Comparison of ENCODE assay signal across 20 cellular contexts in genomic region chr18:62551972-62552513, GRCh38. TPM values are rescaled to one million over a fixed set of nuclear protein-coding genes. Genes with fewer than 3 reads are reported as not detected.
A peak's percentile ranks its signal among the peaks of the same experiment; 100 is the strongest.
DNase-seq lines count a peak whose midpoint lies in the region; ATAC-seq, FAIRE-seq and TF ChIP-seq lines count a peak whose summit lies in the region.
"Had no signal": no experiment of that assay in that cellular context is flagged by ENCODE, and none has a peak within 500 bp of the region (broad histone marks: within the 10 kb centered on the region; RNA-seq: fewer than 3 reads in every experiment).

No MANE protein-coding gene starts in this region.

- 94% methylated on average over 4 of the region's 4 CpGs for WGBS in HepG2 (ENCODE audit: low lambda C conversion rate)
- WGBS in right lobe of liver (ENCODE audit: insufficient coverage, low coverage, low lambda C conversion rate, missing lambda C conversion rate): no CpG with 5 or more reads among the region's 4 CpGs

- in situ Hi-C loops in HepG2 (cut with HindIII; ENCODE audit: extremely low pct_ligation_motif_present, low pct_unique_long_range_greater_than_20kb): no loop called here

- peaks cover 28 to 86% of the 10 kb centered on the region in 2 experiments for H3K36me3 ChIP-seq in HepG2 (replicated peaks in 1 of 2; ENCODE audit: control insufficient read depth in 1 of 2, insufficient read depth in 2 of 2, low read length in 2 of 2)
- peaks cover 0 to 73% (median 20%) of the 10 kb centered on the region in 4 donors for H3K36me3 ChIP-seq in right lobe of liver

- H3K9me3 ChIP-seq in HepG2 (ENCODE audit: low read length) (no peaks in the 10 kb centered on the region), right lobe of liver (no peaks in the 10 kb centered on the region)
- H3K9me3 ChIP-seq: BLaER1, HAP-1 had no signal

- H3K4me3 ChIP-seq in HepG2 (replicated peaks in 1 of 3; ENCODE audit: insufficient read depth in 1 of 3, low read depth in 2 of 3, low read length in 3 of 3) (no peak overlapping the region), right lobe of liver (no peak overlapping the region)
- H3K4me3 ChIP-seq: BLaER1, HAP-1 had no signal

- BruUV-seq in HepG2 (replicated peaks; lab: Mats Ljungman, UMichigan): no TSS peak

- TF ChIP-seq CTCF in HepG2 (CRISPR knock-in tag; IDR thresholded peaks at IDR 0.05): no peak
- TF ChIP-seq CTCF in right lobe of liver (IDR thresholded peaks at IDR 0.05): no peak

- H3K4me1 ChIP-seq in HepG2 (ENCODE audit: insufficient read depth, low read length) (no peaks in the 10 kb centered on the region), right lobe of liver (no peaks in the 10 kb centered on the region)
- H3K4me1 ChIP-seq: HAP-1 had no signal

- ATAC-seq in HepG2 (peak; percentile 19; the same call in 2 of the 3 replicates), right lobe of liver (no peak), GM21423 (IDR thresholded peaks at IDR 0.05; ENCODE audit: unreplicated experiment) (no peak), GM21619 (IDR thresholded peaks at IDR 0.05; ENCODE audit: unreplicated experiment) (no peak)
- no peak for ATAC-seq in central memory CD8-positive, alpha-beta T cell (replicated peaks; ENCODE audit: extremely low read depth, poor library complexity, severe bottlenecking)

- H3K4me1 Mint-ChIP-seq in activated T-cell treated with anti-CD3 and anti-CD28 coated beads, Interleukin-2, amount 50 U/mL, for 24 hours (ENCODE audit: low read depth): peaks cover 32% of the 10 kb centered on the region
- peaks cover 33% of the 10 kb centered on the region for H3K4me1 Mint-ChIP-seq in central memory CD8-positive, alpha-beta T cell

- TF ChIP-seq EP300 in HepG2 (IDR thresholded peaks at IDR 0.05; ENCODE audit: low read depth in 2 of 2, low read length in 2 of 2) (no peak), HepG2 (CRISPR knock-in tag; IDR thresholded peaks at IDR 0.05; ENCODE audit: borderline replicate concordance) (no peak)

- no peak for DNase-seq in activated T-cell treated with anti-CD3 and anti-CD28 coated beads, Interleukin-2, amount 50 U/mL, for 24 hours
- no peak for DNase-seq in activated T-cell treated with anti-CD3 and anti-CD28 coated beads, Interleukin-2, amount 50 U/mL, for 1 hour
- no peak for DNase-seq in HepG2 (ENCODE audit: low spot score)
- DNase-seq in right lobe of liver: no peak
- DNase-seq in central memory CD8-positive, alpha-beta T cell (ENCODE audit: low spot score in 2 of 2): no peak
- DNase-seq in GM19239 (ENCODE audit: insufficient read length, low spot score): no peak
- DNase-seq: 8988T; CD8-positive, alpha-beta memory T cell; COR-L47; IMR-90; KBM-7 had no signal

- H3K27me3 ChIP-seq in HepG2 (ENCODE audit: control insufficient read depth in 1 of 2, insufficient read depth in 2 of 2, low read length in 2 of 2) (no peaks in the 10 kb centered on the region), right lobe of liver (no peaks in the 10 kb centered on the region)
- H3K27me3 ChIP-seq: BLaER1 had no signal

- H2AFZ ChIP-seq in HepG2 (ENCODE audit: low read length): no peak overlapping the region

- no peaks in the 10 kb centered on the region for H3K9me3 Mint-ChIP-seq in activated T-cell treated with anti-CD3 and anti-CD28 coated beads, Interleukin-2, amount 50 U/mL, for 24 hours
- H3K9me3 Mint-ChIP-seq in central memory CD8-positive, alpha-beta T cell: no peaks in the 10 kb centered on the region
- H3K9me3 Mint-ChIP-seq: CD14-positive monocyte; CD8-positive, alpha-beta memory T cell had no signal

- no peak for FAIRE-seq in HepG2 (lab: Jason Lieb, UNC)
- FAIRE-seq in GM19239 (lab: Jason Lieb, UNC): no peak
- FAIRE-seq: G401.6, GM12891, H1 had no signal

- H3K79me2 ChIP-seq in HepG2 (ENCODE audit: insufficient read depth, low read length): peaks cover 52% of the 10 kb centered on the region

- no peaks in the 10 kb centered on the region for H3K27me3 Mint-ChIP-seq in activated T-cell treated with anti-CD3 and anti-CD28 coated beads, Interleukin-2, amount 50 U/mL, for 24 hours
- no peaks in the 10 kb centered on the region for H3K27me3 Mint-ChIP-seq in central memory CD8-positive, alpha-beta T cell
- H3K27me3 Mint-ChIP-seq: CD8-positive, alpha-beta memory T cell had no signal

- no peak for TF ChIP-seq RAD21 in HepG2 (CRISPR knock-in tag; IDR thresholded peaks at IDR 0.05)

- TF ChIP-seq POLR2A in HepG2 (IDR thresholded peaks at IDR 0.05; ENCODE audit: insufficient read depth in 1 of 2, low read depth in 2 of 2, low read length in 2 of 2) (no peak), right lobe of liver (IDR thresholded peaks at IDR 0.05) (no peak)

- intact Hi-C loops in HepG2 (cut with micrococcal nuclease; ENCODE audit: unreplicated experiment) (no loop called here), right lobe of liver (cut with DNase I) (no loop called here)

- peak overlapping the region; percentile 31 for H3K27ac Mint-ChIP-seq in activated T-cell treated with anti-CD3 and anti-CD28 coated beads, Interleukin-2, amount 50 U/mL, for 24 hours
- H3K27ac Mint-ChIP-seq in central memory CD8-positive, alpha-beta T cell (ENCODE audit: low read depth): peak overlapping the region; percentile 58
- H3K27ac Mint-ChIP-seq: CD14-positive monocyte had no signal

- H4K20me1 ChIP-seq in HepG2 (ENCODE audit: insufficient read depth, low read length): peaks cover 6% of the 10 kb centered on the region; the same call in 1 of the 2 replicates
- H4K20me1 ChIP-seq: BLaER1 had no signal

- H3K9ac ChIP-seq in HepG2 (ENCODE audit: insufficient read depth, low read depth, low read length): no peak overlapping the region
- H3K9ac ChIP-seq: BLaER1 had no signal

- CTCF ChIA-PET in HepG2 (lab: Yijun Ruan, JAX; ENCODE audit: low intra/inter-chr PET ratio, low total read pairs): no interaction called here

- H3K4me2 ChIP-seq in HepG2 (ENCODE audit: low read depth, low read length): no peak overlapping the region
- H3K4me2 ChIP-seq: BLaER1 had no signal

- H3K27ac ChIP-seq in HepG2 (ENCODE audit: extremely low read length, insufficient read depth, low read length) (no peak overlapping the region), right lobe of liver (no peak overlapping the region)
- H3K27ac ChIP-seq: BLaER1, HL-60 had no signal

- H3K4me3 Mint-ChIP-seq in activated T-cell treated with anti-CD3 and anti-CD28 coated beads, Interleukin-2, amount 50 U/mL, for 24 hours: no peak overlapping the region
- no peak overlapping the region for H3K4me3 Mint-ChIP-seq in central memory CD8-positive, alpha-beta T cell
- H3K4me3 Mint-ChIP-seq: CD14-positive monocyte; CD8-positive, alpha-beta memory T cell had no signal

- H3K36me3 Mint-ChIP-seq in activated T-cell treated with anti-CD3 and anti-CD28 coated beads, Interleukin-2, amount 50 U/mL, for 24 hours (ENCODE audit: low read depth): peaks cover 93% of the 10 kb centered on the region
- H3K36me3 Mint-ChIP-seq in central memory CD8-positive, alpha-beta T cell (ENCODE audit: insufficient read depth): peaks cover 52% of the 10 kb centered on the region

- POLR2A ChIA-PET in HepG2 (lab: Yijun Ruan, JAX): no interaction called here

TF ChIP-seq in HepG2, 621 proteins besides CTCF, POLR2A, EP300 and RAD21 (continues in another document):
- TF ChIP-seq RFX1 (IDR thresholded peaks at IDR 0.05): peak; percentile 57; the same call in 1 of the 2 replicates

RNA-seq across cellular contexts. Expression of gene ZCCHC2, which starts 29.2 kb away (rescaled TPM):
- 76.1 and 76.5 TPM in 2 replicates for total RNA-seq in HepG2 (2016; rRNA removed; fragmentation: Illumina TruSeq; extraction: Trizol)
- 177 and 189 TPM in 2 replicates for total RNA-seq in HepG2 (2016; cell fraction: cytosol; rRNA removed; fragmentation: Illumina TruSeq; extraction: Trizol; ENCODE audit: low read depth)
- 71.7 and 74.4 TPM in 2 replicates for total RNA-seq in HepG2 (2016; cell fraction: insoluble cytoplasmic fraction; rRNA removed; fragmentation: Illumina TruSeq; extraction: Trizol)
- total RNA-seq in HepG2 (2016; cell fraction: membrane; rRNA removed; fragmentation: Illumina TruSeq; extraction: Trizol): 60.3 and 72.3 TPM in 2 replicates
- total RNA-seq in HepG2 (2016; cell fraction: nucleus; rRNA removed; fragmentation: Illumina TruSeq; extraction: Trizol): 106 and 120 TPM in 2 replicates
- 52.2 and 62.5 TPM in 2 replicates for polyA plus RNA-seq in HepG2 (2011; rRNA removed)
- 39.3 and 44.4 TPM in 2 replicates for polyA plus RNA-seq in HepG2 (2011; cell fraction: cytosol; rRNA removed)
- 79.8 and 99.4 TPM in 2 replicates for polyA plus RNA-seq in HepG2 (2011; cell fraction: nucleus; rRNA removed)
- 25.6 and 27.8 TPM in 2 replicates for polyA plus RNA-seq in HepG2 (2012)
- polyA plus RNA-seq in HepG2 (2016; cell fraction: cytosol; fragmentation: Illumina TruSeq; extraction: Trizol; ENCODE audit: low read depth): 4.7 and 5.0 TPM in 2 replicates
- 53.3 and 60.9 TPM in 2 replicates for polyA plus RNA-seq in HepG2 (2016; cell fraction: insoluble cytoplasmic fraction; fragmentation: Illumina TruSeq; extraction: Trizol; ENCODE audit: low read depth)
- 13.0 and 14.6 TPM in 2 replicates for polyA plus RNA-seq in HepG2 (2016; cell fraction: membrane; fragmentation: Illumina TruSeq; extraction: Trizol; ENCODE audit: low read depth)
- polyA plus RNA-seq in HepG2 (2016; cell fraction: nucleus; fragmentation: Illumina TruSeq; extraction: Trizol; ENCODE audit: insufficient read depth, low read depth): 129 and 143 TPM in 2 replicates
- polyA minus RNA-seq in HepG2 (2011; rRNA and poly(A)+ RNA removed; ENCODE audit: low replicate concordance): 58.0 and 138 TPM in 2 replicates
- 42.1 and 44.2 TPM in 2 replicates for polyA minus RNA-seq in HepG2 (2011; cell fraction: cytosol; rRNA and poly(A)+ RNA removed)
- 164 and 187 TPM in 2 replicates for polyA minus RNA-seq in HepG2 (2011; cell fraction: nucleus; rRNA and poly(A)+ RNA removed)
- 10 to 100 TPM; 18.9 to 26.6 (median 23.5) TPM for total RNA-seq in right lobe of liver
